In genomic region chr13:19861762-19862161, GRCh38 we compare ENCODE assay signal across 8 cellular contexts. TPM values are rescaled to one million over a fixed set of nuclear protein-coding genes. Genes with fewer than 3 reads are reported as not detected.
DNase-seq lines count a peak whose midpoint lies in the region; ATAC-seq and TF ChIP-seq lines count a peak whose summit lies in the region.

No MANE protein-coding gene starts in this region.

- peak overlapping the region; percentile 63 for H3K4me3 ChIP-seq in CD8-positive, alpha-beta memory T cell (ENCODE audit: low read length)
- H3K4me3 ChIP-seq in PC-9: peak overlapping the region; percentile 68
- H3K4me3 ChIP-seq in esophagus muscularis mucosa: peak overlapping the region; percentile 79 to 97 (median 90)
- peak overlapping the region; percentile 63 for H3K4me3 ChIP-seq in parathyroid adenoma (ENCODE audit: low read depth, low read length)

- peaks cover 19% of the 10 kb centered on the region for H3F3A ChIP-seq in PC-9 (ENCODE audit: insufficient read depth, low read depth)

- ATAC-seq in HG02840 (IDR thresholded peaks at IDR 0.05; ENCODE audit: low FRiP score, unreplicated experiment) (no peak), HG03521 (IDR thresholded peaks at IDR 0.05; ENCODE audit: unreplicated experiment) (no peak)

- H3K27ac Mint-ChIP-seq in CD8-positive, alpha-beta memory T cell: peak overlapping the region; percentile 31 to 98 (median 96)

- DNase-seq in CD8-positive, alpha-beta memory T cell: no peak
- DNase-seq in PC-9 (no peak), esophagus muscularis mucosa (ENCODE audit: extremely low spot score) (no peak), germinal center (ENCODE audit: low spot score) (no peak), HuH-7.5 (ENCODE audit: low spot score) (no peak)

- H3K36me3 ChIP-seq in CD8-positive, alpha-beta memory T cell (ENCODE audit: insufficient read depth, low read length): no peaks in the 10 kb centered on the region
- H3K36me3 ChIP-seq in PC-9 (ENCODE audit: low read depth) (no peaks in the 10 kb centered on the region), esophagus muscularis mucosa (peaks cover 0 to 11% (median 5%) of the 10 kb centered on the region in 4 donors), parathyroid adenoma (ENCODE audit: control insufficient read depth, insufficient read depth, low read length) (no peaks in the 10 kb centered on the region)

- H4K20me1 ChIP-seq in PC-9 (ENCODE audit: insufficient read depth): no peaks in the 10 kb centered on the region

- no peaks in the 10 kb centered on the region for H3K9me3 ChIP-seq in CD8-positive, alpha-beta memory T cell (ENCODE audit: low read length)
- H3K9me3 ChIP-seq in PC-9 (ENCODE audit: insufficient read depth, low read depth): no peaks in the 10 kb centered on the region
- H3K9me3 ChIP-seq in esophagus muscularis mucosa: no peaks in the 10 kb centered on the region
- no peaks in the 10 kb centered on the region for H3K9me3 ChIP-seq in parathyroid adenoma (ENCODE audit: control insufficient read depth, low read length)

- no peaks in the 10 kb centered on the region for H3K27me3 Mint-ChIP-seq in CD8-positive, alpha-beta memory T cell

- peaks cover 39 to 62% (median 59%) of the 10 kb centered on the region in 3 donors for H3K4me1 Mint-ChIP-seq in CD8-positive, alpha-beta memory T cell

- POLR2A ChIA-PET in CD8-positive, alpha-beta memory T cell (lab: Charles Lee): interaction anchor here (0.6 to 1.4 kb wide), 4 partner anchors 20 to 229 kb away, joined by 3 to 5 read pairs (median 3); partner anchors contain the start of gene MPHOSPH8
- POLR2A ChIA-PET in PC-9 (lab: Charles Lee; ENCODE audit: unreplicated experiment): interaction anchor here (0.7 kb wide), 1 partner anchor 90 kb away, joined by 27 read pairs; no protein-coding TSS in a partner anchor

- H3K4me2 ChIP-seq in PC-9 (peak overlapping the region; percentile 89), parathyroid adenoma (ENCODE audit: low read length) (peak overlapping the region; percentile 79)

- H3K36me3 Mint-ChIP-seq in CD8-positive, alpha-beta memory T cell: peaks cover 0 to 46% (median 11%) of the 10 kb centered on the region in 3 donors

- H3K9me3 Mint-ChIP-seq in CD8-positive, alpha-beta memory T cell: no peaks in the 10 kb centered on the region

- intact Hi-C loops in PC-9 (cut with micrococcal nuclease; ENCODE audit: unreplicated experiment) (loop anchor here (5.0 to 10.0 kb wide), 3 partner anchors 69 to 257 kb away; partner anchors contain the start of gene ZMYM2), esophagus muscularis mucosa (cut with DNase I) (loop anchor here (2.0 to 10.0 kb wide), 5 partner anchors 15 to 227 kb away; partner anchors contain the start of genes MPHOSPH8 and PSPC1)

- CTCF ChIA-PET in CD8-positive, alpha-beta memory T cell (lab: Charles Lee): interaction anchor here (1.0 to 1.2 kb wide), 3 partner anchors 91 to 98 kb away, joined by 3 to 4 read pairs (median 4); no protein-coding TSS in a partner anchor
- CTCF ChIA-PET in PC-9 (lab: Charles Lee): interaction anchor here (0.7 to 1.0 kb wide), 2 partner anchors 16 to 256 kb away, joined by 3 to 4 read pairs; no protein-coding TSS in a partner anchor

- BruUV-seq in PC-9 (replicated peaks; lab: Mats Ljungman, UMichigan): no TSS peak

- TF ChIP-seq POLR2A in esophagus muscularis mucosa (IDR thresholded peaks at IDR 0.05; ENCODE audit: low read depth): no peak

- H3K9ac ChIP-seq in parathyroid adenoma: no peak overlapping the region

- peak overlapping the region; percentile 86 for H3K27ac ChIP-seq in CD8-positive, alpha-beta memory T cell (ENCODE audit: low read depth, low read length)
- H3K27ac ChIP-seq in PC-9 (peak overlapping the region; percentile 77), esophagus muscularis mucosa (replicated peaks in 1 of 4) (peak overlapping the region; percentile 97 to 99 (median 99)), parathyroid adenoma (peak overlapping the region; percentile 88)

- WGBS in esophagus muscularis mucosa: 11% methylated on average over 4 of the region's 4 CpGs

- H2AFZ ChIP-seq in PC-9: 0 out of 2 replicates have a peak overlapping the region, but pooled peaks have one; percentile 90
- no peak overlapping the region for H2AFZ ChIP-seq in parathyroid adenoma

- H3K4me3 Mint-ChIP-seq in CD8-positive, alpha-beta memory T cell: peak overlapping the region; percentile 87 to 98 (median 96)

- no peak for TF ChIP-seq EP300 in esophagus muscularis mucosa (IDR thresholded peaks at IDR 0.05)

- TF ChIP-seq CTCF in PC-9 (conservative IDR thresholded peaks at IDR 0.05) (no peak), esophagus muscularis mucosa (IDR thresholded peaks at IDR 0.05) (no peak), parathyroid adenoma (IDR thresholded peaks at IDR 0.05) (no peak)

- H3K9me2 ChIP-seq in PC-9 (ENCODE audit: insufficient read depth): no peaks in the 10 kb centered on the region

- no peaks in the 10 kb centered on the region for H3K27me3 ChIP-seq in CD8-positive, alpha-beta memory T cell (ENCODE audit: insufficient read depth, low read length, poor library complexity, severe bottlenecking)
- no peaks in the 10 kb centered on the region for H3K27me3 ChIP-seq in PC-9 (ENCODE audit: insufficient read depth, low read depth)
- H3K27me3 ChIP-seq in esophagus muscularis mucosa: no peaks in the 10 kb centered on the region
- no peaks in the 10 kb centered on the region for H3K27me3 ChIP-seq in parathyroid adenoma (ENCODE audit: control insufficient read depth, insufficient read depth, low read length)

- peaks cover 17% of the 10 kb centered on the region for H3K4me1 ChIP-seq in CD8-positive, alpha-beta memory T cell (ENCODE audit: insufficient read depth, low read length)
- peaks cover 29% of the 10 kb centered on the region for H3K4me1 ChIP-seq in PC-9 (replicated peaks; ENCODE audit: insufficient read depth)
- peaks cover 11 to 47% (median 40%) of the 10 kb centered on the region in 4 donors for H3K4me1 ChIP-seq in esophagus muscularis mucosa
- no peaks in the 10 kb centered on the region for H3K4me1 ChIP-seq in parathyroid adenoma

- peaks cover 66% of the 10 kb centered on the region for H3K79me2 ChIP-seq in PC-9 (ENCODE audit: low read depth)
- H3K79me2 ChIP-seq in parathyroid adenoma: peaks cover 9% of the 10 kb centered on the region

RNA-seq across cellular contexts. Expression of gene ZMYM5, which starts 1.7 kb away (rescaled TPM):
- 10 to 100 TPM; 11.9 to 12.2 TPM for total RNA-seq in CD8-positive, alpha-beta memory T cell
- polyA plus RNA-seq in CD8-positive, alpha-beta memory T cell: 26.8 TPM
- total RNA-seq in PC-9 (2021) (10.0 and 10.3 TPM in 2 replicates), esophagus muscularis mucosa (10 to 100 TPM in 3 of 4 donors, 1 to 10 TPM in 1; 9.7 to 13.4 (median 11.9) TPM)
